ENCODE assay signal across 29 cellular contexts in genomic region chr18:59464521-59464920, GRCh38.
"Had no signal": no experiment of that assay in that cellular context is flagged by ENCODE, and none has a peak within 500 bp of the region (broad histone marks: within the 10 kb centered on the region; RNA-seq: fewer than 3 reads in every experiment).

No MANE protein-coding gene starts in this region.

- H3K79me2 ChIP-seq: parathyroid adenoma had no signal

- H3K27ac ChIP-seq: neutrophil, ovary, parathyroid adenoma, psoas muscle, right lobe of liver, sigmoid colon, skin epidermis, spleen, suprapubic skin, testis, tibial artery, upper lobe of right lung, uterus had no signal

- H3K9me3 ChIP-seq: neutrophil, ovary, psoas muscle, right lobe of liver, sigmoid colon, spleen, suprapubic skin, testis, tibial artery, transverse colon, upper lobe of right lung, uterus had no signal

- H2AFZ ChIP-seq: parathyroid adenoma had no signal

- H3K36me3 ChIP-seq: neutrophil, ovary, right lobe of liver, spleen, suprapubic skin, tibial artery, transverse colon, upper lobe of right lung, uterus had no signal

- H3K27me3 ChIP-seq: neutrophil, ovary, right lobe of liver, sigmoid colon, suprapubic skin, testis, tibial artery, transverse colon, upper lobe of right lung, uterus had no signal

- H3K4me2 ChIP-seq: smooth muscle cell had no signal

- H3K4me1 ChIP-seq: psoas muscle, spleen, tibial artery, transverse colon, uterus had no signal

- H3K4me3 ChIP-seq: ovary, psoas muscle, right lobe of liver, sigmoid colon, skin epidermis, smooth muscle cell, spleen, suprapubic skin, testis, tibial artery, transverse colon, upper lobe of right lung, uterus had no signal

- H3K9ac ChIP-seq: parathyroid adenoma had no signal

- DNase-seq: naive thymus-derived CD8-positive, alpha-beta T cell; nephron progenitor cell; occipital lobe; ovary; posterior cingulate gyrus; psoas muscle; right cardiac atrium; right lobe of liver; sigmoid colon; spleen; stimulated activated CD4-positive, alpha-beta T cell treated with anti-CD3 and anti-CD28 coated beads, Interleukin-12 subunit alpha, Interleukin-12 subunit beta, amount 100 ng/mL, for 4 hours; stimulated activated CD4-positive, alpha-beta T cell treated with anti-CD3 and anti-CD28 coated beads, Interleukin-1b, Interleukin-23, amount 100 ng/mL, for 48 hours; stimulated activated CD4-positive, alpha-beta T cell treated with anti-CD3 and anti-CD28 coated beads, Interleukin-4, amount 100 ng/mL, for 1 hour; stimulated activated CD4-positive, alpha-beta T cell treated with anti-CD3 and anti-CD28 coated beads, Interleukin-4, amount 100 ng/mL, for 4 hours; stimulated activated CD8-positive, alpha-beta memory T cell treated with anti-CD3 and anti-CD28 coated beads, Interleukin-4, amount 100 ng/mL, for 48 hours; stimulated activated naive CD4-positive, alpha-beta T cell; stimulated activated naive CD8-positive, alpha-beta T cell treated with anti-CD3 and anti-CD28 coated beads, Interleukin-15, amount 100 ng/mL, for 72 hours; stimulated activated naive CD8-positive, alpha-beta T cell treated with anti-CD3 and anti-CD28 coated beads, Interleukin-15, Interleukin-2, amounts not matched to agents 100 U/mL and 50 U/mL, for 24 hours; substantia nigra; testis; tibial artery; transverse colon; upper lobe of right lung; uterus had no signal
